Comparison of ENCODE assay signal across 1 cellular context in the genomic region with DNA sequence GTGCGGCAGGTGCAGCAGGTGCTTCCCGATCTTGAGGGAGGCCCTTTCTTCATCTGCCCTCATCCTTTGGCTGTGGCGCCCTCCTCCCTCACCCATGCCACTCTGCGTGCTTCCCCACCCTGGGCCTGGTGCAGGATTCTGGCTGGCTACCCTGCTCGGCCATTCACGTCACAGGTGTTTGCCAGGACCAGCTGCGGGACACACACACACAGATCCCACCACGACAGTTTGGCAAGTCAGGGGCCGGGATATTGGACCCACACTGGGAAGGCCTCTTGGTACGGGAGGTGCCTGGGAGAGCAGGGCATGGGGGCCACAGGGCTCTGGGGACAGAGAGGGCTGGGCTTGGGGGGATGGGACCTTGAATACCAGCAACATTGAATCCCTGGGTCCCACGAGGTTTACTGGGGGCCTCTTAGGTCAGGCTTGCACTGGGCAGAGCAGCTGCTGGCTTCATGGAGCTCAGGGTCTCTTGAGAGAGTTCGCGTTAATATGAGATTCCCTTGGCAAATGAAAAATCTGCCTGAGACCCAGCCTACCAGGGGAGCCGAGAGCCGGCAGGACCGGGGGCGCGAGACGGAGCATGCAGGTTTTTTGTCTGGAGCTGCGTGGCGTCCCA.
TF ChIP-seq lines count a peak whose summit lies in the region.

No MANE protein-coding gene starts in this region.

TF ChIP-seq in GM23338, 12 proteins besides CTCF, POLR2A, EP300 and RAD21 (continued from another document):
- TF ChIP-seq, protein P1, sequence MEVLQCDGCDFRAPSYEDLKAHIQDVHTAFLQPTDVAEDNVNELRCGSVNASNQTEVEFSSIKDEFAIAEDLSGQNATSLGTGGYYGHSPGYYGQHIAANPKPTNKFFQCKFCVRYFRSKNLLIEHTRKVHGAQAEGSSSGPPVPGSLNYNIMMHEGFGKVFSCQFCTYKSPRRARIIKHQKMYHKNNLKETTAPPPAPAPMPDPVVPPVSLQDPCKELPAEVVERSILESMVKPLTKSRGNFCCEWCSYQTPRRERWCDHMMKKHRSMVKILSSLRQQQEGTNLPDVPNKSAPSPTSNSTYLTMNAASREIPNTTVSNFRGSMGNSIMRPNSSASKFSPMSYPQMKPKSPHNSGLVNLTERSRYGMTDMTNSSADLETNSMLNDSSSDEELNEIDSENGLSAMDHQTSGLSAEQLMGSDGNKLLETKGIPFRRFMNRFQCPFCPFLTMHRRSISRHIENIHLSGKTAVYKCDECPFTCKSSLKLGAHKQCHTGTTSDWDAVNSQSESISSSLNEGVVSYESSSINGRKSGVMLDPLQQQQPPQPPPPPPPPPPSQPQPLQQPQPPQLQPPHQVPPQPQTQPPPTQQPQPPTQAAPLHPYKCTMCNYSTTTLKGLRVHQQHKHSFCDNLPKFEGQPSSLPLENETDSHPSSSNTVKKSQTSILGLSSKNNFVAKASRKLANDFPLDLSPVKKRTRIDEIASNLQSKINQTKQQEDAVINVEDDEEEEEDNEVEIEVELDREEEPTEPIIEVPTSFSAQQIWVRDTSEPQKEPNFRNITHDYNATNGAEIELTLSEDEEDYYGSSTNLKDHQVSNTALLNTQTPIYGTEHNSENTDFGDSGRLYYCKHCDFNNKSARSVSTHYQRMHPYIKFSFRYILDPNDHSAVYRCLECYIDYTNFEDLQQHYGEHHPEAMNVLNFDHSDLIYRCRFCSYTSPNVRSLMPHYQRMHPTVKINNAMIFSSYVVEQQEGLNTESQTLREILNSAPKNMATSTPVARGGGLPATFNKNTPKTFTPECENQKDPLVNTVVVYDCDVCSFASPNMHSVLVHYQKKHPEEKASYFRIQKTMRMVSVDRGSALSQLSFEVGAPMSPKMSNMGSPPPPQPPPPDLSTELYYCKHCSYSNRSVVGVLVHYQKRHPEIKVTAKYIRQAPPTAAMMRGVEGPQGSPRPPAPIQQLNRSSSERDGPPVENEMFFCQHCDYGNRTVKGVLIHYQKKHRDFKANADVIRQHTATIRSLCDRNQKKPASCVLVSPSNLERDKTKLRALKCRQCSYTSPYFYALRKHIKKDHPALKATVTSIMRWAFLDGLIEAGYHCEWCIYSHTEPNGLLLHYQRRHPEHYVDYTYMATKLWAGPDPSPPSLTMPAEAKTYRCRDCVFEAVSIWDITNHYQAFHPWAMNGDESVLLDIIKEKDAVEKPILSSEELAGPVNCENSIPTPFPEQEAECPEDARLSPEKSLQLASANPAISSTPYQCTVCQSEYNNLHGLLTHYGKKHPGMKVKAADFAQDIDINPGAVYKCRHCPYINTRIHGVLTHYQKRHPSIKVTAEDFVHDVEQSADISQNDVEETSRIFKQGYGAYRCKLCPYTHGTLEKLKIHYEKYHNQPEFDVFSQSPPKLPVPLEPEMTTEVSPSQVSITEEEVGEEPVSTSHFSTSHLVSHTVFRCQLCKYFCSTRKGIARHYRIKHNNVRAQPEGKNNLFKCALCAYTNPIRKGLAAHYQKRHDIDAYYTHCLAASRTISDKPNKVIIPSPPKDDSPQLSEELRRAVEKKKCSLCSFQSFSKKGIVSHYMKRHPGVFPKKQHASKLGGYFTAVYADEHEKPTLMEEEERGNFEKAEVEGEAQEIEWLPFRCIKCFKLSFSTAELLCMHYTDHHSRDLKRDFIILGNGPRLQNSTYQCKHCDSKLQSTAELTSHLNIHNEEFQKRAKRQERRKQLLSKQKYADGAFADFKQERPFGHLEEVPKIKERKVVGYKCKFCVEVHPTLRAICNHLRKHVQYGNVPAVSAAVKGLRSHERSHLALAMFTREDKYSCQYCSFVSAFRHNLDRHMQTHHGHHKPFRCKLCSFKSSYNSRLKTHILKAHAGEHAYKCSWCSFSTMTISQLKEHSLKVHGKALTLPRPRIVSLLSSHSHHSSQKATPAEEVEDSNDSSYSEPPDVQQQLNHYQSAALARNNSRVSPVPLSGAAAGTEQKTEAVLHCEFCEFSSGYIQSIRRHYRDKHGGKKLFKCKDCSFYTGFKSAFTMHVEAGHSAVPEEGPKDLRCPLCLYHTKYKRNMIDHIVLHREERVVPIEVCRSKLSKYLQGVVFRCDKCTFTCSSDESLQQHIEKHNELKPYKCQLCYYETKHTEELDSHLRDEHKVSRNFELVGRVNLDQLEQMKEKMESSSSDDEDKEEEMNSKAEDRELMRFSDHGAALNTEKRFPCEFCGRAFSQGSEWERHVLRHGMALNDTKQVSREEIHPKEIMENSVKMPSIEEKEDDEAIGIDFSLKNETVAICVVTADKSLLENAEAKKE (CRISPR knock-in tag; IDR thresholded peaks at IDR 0.05), result no peak
- TF ChIP-seq, protein P2, sequence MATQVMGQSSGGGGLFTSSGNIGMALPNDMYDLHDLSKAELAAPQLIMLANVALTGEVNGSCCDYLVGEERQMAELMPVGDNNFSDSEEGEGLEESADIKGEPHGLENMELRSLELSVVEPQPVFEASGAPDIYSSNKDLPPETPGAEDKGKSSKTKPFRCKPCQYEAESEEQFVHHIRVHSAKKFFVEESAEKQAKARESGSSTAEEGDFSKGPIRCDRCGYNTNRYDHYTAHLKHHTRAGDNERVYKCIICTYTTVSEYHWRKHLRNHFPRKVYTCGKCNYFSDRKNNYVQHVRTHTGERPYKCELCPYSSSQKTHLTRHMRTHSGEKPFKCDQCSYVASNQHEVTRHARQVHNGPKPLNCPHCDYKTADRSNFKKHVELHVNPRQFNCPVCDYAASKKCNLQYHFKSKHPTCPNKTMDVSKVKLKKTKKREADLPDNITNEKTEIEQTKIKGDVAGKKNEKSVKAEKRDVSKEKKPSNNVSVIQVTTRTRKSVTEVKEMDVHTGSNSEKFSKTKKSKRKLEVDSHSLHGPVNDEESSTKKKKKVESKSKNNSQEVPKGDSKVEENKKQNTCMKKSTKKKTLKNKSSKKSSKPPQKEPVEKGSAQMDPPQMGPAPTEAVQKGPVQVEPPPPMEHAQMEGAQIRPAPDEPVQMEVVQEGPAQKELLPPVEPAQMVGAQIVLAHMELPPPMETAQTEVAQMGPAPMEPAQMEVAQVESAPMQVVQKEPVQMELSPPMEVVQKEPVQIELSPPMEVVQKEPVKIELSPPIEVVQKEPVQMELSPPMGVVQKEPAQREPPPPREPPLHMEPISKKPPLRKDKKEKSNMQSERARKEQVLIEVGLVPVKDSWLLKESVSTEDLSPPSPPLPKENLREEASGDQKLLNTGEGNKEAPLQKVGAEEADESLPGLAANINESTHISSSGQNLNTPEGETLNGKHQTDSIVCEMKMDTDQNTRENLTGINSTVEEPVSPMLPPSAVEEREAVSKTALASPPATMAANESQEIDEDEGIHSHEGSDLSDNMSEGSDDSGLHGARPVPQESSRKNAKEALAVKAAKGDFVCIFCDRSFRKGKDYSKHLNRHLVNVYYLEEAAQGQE (IDR thresholded peaks at IDR 0.05; ENCODE audit: unreplicated experiment), result no peak
